ENCODE assay signal across 18 cellular contexts in the genomic region with DNA sequence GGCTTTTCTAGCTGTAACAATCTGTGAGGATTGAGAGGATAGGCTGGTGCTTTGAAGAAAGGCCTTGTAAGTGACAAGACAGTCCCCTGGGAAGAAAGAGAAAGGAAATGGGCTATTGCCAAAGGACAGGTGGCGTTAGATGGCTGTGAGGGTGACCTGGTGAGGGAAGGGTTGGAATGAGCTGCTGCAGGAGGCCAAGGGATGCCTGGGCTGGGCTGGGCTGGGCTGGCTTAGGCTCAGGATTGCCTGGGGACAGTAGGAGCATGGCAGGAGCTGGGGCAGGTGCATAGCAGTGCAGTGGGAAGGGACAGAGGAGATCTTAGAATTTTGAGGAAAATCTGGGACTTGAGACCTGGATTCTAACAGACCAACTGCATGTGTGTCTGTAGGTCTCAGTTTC. TPM values are rescaled to one million over a fixed set of nuclear protein-coding genes. Genes with fewer than 3 reads are reported as not detected.
DNase-seq lines count a peak whose midpoint lies in the region; ATAC-seq and TF ChIP-seq lines count a peak whose summit lies in the region.
"Had no signal": no experiment of that assay in that cellular context is flagged by ENCODE, and none has a peak within 500 bp of the region (broad histone marks: within the 10 kb centered on the region; RNA-seq: fewer than 3 reads in every experiment).

No MANE protein-coding gene starts in this region.

- H3K27me3 ChIP-seq in subcutaneous abdominal adipose tissue (ENCODE audit: control insufficient read depth in 5 of 5, insufficient read depth in 4 of 5, low read length in 5 of 5): no peaks in the 10 kb centered on the region

- peaks cover 11 to 58% (median 48%) of the 10 kb centered on the region in 5 donors for H3K4me1 ChIP-seq in subcutaneous abdominal adipose tissue (ENCODE audit: control insufficient read depth in 5 of 5, insufficient read depth in 5 of 5, low read length in 5 of 5)

- H3K9me3 ChIP-seq in subcutaneous abdominal adipose tissue (ENCODE audit: control insufficient read depth in 5 of 5, low read length in 5 of 5): no peaks in the 10 kb centered on the region

- POLR2A ChIA-PET in RWPE1 (lab: Yijun Ruan, JAX; ENCODE audit: low non-redundant PET): no interaction called here

- H3K4me3 Mint-ChIP-seq in immature natural killer cell: peak overlapping the region in 1 of 5 donors; percentile 6
- H3K4me3 Mint-ChIP-seq: activated naive CD8-positive, alpha-beta T cell treated with anti-CD3 and anti-CD28 coated beads, Interleukin-2, amount 10 ng/mL, durations not matched to agents 7 days and 5 days had no signal

- no peak overlapping the region for H3K4me3 ChIP-seq in subcutaneous abdominal adipose tissue (ENCODE audit: low read depth in 1 of 5, low read length in 5 of 5)
- H3K4me3 ChIP-seq: lung had no signal

- peaks cover 6% of the 10 kb centered on the region in 2 donors for H3K4me1 Mint-ChIP-seq in immature natural killer cell

- H3K9ac ChIP-seq in subcutaneous abdominal adipose tissue (ENCODE audit: low read length in 5 of 5): no peak overlapping the region

- H3K27ac ChIP-seq in RWPE1: 0 out of 2 replicates have a peak overlapping the region, but pooled peaks have one; percentile 21
- H3K27ac ChIP-seq in caudate nucleus (ENCODE audit: low read depth, low read length): peak overlapping the region; percentile 26
- peak overlapping the region; percentile 24 for H3K27ac ChIP-seq in subcutaneous abdominal adipose tissue (ENCODE audit: low read depth, low read length)

- ATAC-seq in GM21717 (IDR thresholded peaks at IDR 0.05; ENCODE audit: unreplicated experiment): no peak
- ATAC-seq: SK-N-SH treated with all-trans-retinoic acid at 6 μM for 48 hours had no signal

- CTCF ChIA-PET in RWPE1 (lab: Yijun Ruan, JAX): no interaction called here

- DNase-seq in RWPE1 (ENCODE audit: low spot score) (no peak), caudate nucleus (lab: John Stamatoyannopoulos, UW) (no peak), myocyte (ENCODE audit: low read depth) (peak; percentile 51), immature natural killer cell (no peak), NCI-H510A treated with DMSO at 0.1 percent for 48 hours (lab: John Stamatoyannopoulos, UW) (no peak)
- DNase-seq: activated CD4-positive, alpha-beta T cell treated with anti-CD3 and anti-CD28 coated beads, Interleukin-2, amount 50 U/mL, for 4 hours; activated CD8-positive, alpha-beta memory T cell treated with anti-CD3 and anti-CD28 coated beads, Interleukin-2, amount 50 U/mL, for 4 hours; activated naive CD8-positive, alpha-beta T cell treated with anti-CD3 and anti-CD28 coated beads, Interleukin-2, amount 10 ng/mL, durations not matched to agents 7 days and 5 days; CD8-positive, alpha-beta memory T cell; DMS79; HCEC 1CT; NCI-H1105 treated with DMSO at 0.1 percent for 48 hours had no signal

- peaks cover 0 to 41% (median 33%) of the 10 kb centered on the region in 5 donors for H3K36me3 ChIP-seq in subcutaneous abdominal adipose tissue (ENCODE audit: control insufficient read depth in 5 of 5, insufficient read depth in 5 of 5, low read length in 5 of 5)

- H3K36me3 Mint-ChIP-seq in immature natural killer cell: no peaks in the 10 kb centered on the region
- H3K36me3 Mint-ChIP-seq: activated naive CD8-positive, alpha-beta T cell treated with anti-CD3 and anti-CD28 coated beads, Interleukin-2, amount 10 ng/mL, durations not matched to agents 7 days and 5 days; CD8-positive, alpha-beta memory T cell had no signal

- TF ChIP-seq CTCF in RWPE1 (conservative IDR thresholded peaks at IDR 0.05; ENCODE audit: low read depth): no peak

- H3K27ac Mint-ChIP-seq in immature natural killer cell: peak overlapping the region in 1 of 6 donors; percentile 2
- H3K27ac Mint-ChIP-seq: activated naive CD8-positive, alpha-beta T cell treated with anti-CD3 and anti-CD28 coated beads, Interleukin-2, amount 10 ng/mL, durations not matched to agents 7 days and 5 days; activated T-helper 2 cell treated with anti-CD3 and anti-CD28 coated beads, Interferon-gamma antibody, Interleukin-2, Interleukin-4, amounts not matched to agents 10 μg/mL and 5 μg/mL and 100 μg/mL, durations not matched to agents 14 hours and 24 hours and 36 hours; CD8-positive, alpha-beta memory T cell had no signal

- peaks cover 0 to 2% (median 0%) of the 10 kb centered on the region in 3 donors for H3K27me3 Mint-ChIP-seq in immature natural killer cell (ENCODE audit: low read depth in 3 of 3)

- H3K9me3 Mint-ChIP-seq in immature natural killer cell: no peaks in the 10 kb centered on the region
- H3K9me3 Mint-ChIP-seq: activated naive CD8-positive, alpha-beta T cell treated with anti-CD3 and anti-CD28 coated beads, Interleukin-2, amount 10 ng/mL, durations not matched to agents 7 days and 5 days; activated T-helper 2 cell treated with anti-CD3 and anti-CD28 coated beads, Interferon-gamma antibody, Interleukin-2, Interleukin-4, amounts not matched to agents 10 μg/mL and 5 μg/mL and 100 μg/mL, durations not matched to agents 14 hours and 24 hours and 36 hours; CD8-positive, alpha-beta memory T cell had no signal

RNA-seq across cellular contexts. Expression of gene MYOZ3, which starts 9.7 kb away (rescaled TPM):
- 0.16 and 0.40 TPM in 2 replicates for total RNA-seq in myocyte
- polyA plus RNA-seq in myocyte (2012): 0.14 TPM
- not detected for polyA plus RNA-seq in immature natural killer cell
- total RNA-seq: CD8-positive, alpha-beta memory T cell; NCI-H460 had no signal
- polyA plus RNA-seq: CD8-positive, alpha-beta memory T cell had no signal

RNA-seq across cellular contexts. Expression of gene SYNPO, which starts 10.9 kb away (rescaled TPM):
- total RNA-seq in myocyte: 7.8 and 8.1 TPM in 2 replicates
- polyA plus RNA-seq in myocyte (2012): 80.0 TPM
- polyA plus RNA-seq in immature natural killer cell: not detected
- polyA plus RNA-seq: CD8-positive, alpha-beta memory T cell had no signal

RNA-seq across cellular contexts. Expression of gene RBM22, which starts 49.5 kb away (rescaled TPM):
- 35.0 and 40.9 TPM in 2 replicates for total RNA-seq in myocyte
- 33.2 TPM for polyA plus RNA-seq in myocyte (2012)
- 10 to 100 TPM; 52.9 to 73.3 (median 62.9) TPM for polyA plus RNA-seq in immature natural killer cell
